ENCODE assay signal across 1 cellular context in genomic region chr5:40991168-40991980, GRCh38.
A peak's percentile ranks its signal among the peaks of the same experiment; 100 is the strongest.
TF ChIP-seq lines count a peak whose summit lies in the region.

No MANE protein-coding gene starts in this region.

TF ChIP-seq in HepG2, 621 proteins besides CTCF, POLR2A, EP300 and RAD21 (continued from another document and continues in another):
- TF ChIP-seq ARID3A (IDR thresholded peaks at IDR 0.05; ENCODE audit: low read depth, low read length) (peak; percentile 79), SIX4 (CRISPR knock-in tag; IDR thresholded peaks at IDR 0.05) (peak; percentile 51; the same call in 1 of the 2 replicates), CHD2 (IDR thresholded peaks at IDR 0.05; ENCODE audit: low read depth, low read length) (no peak), NRL (CRISPR knock-in tag; IDR thresholded peaks at IDR 0.05; ENCODE audit: borderline replicate concordance) (no peak), ZNF280D (CRISPR knock-in tag; IDR thresholded peaks at IDR 0.05) (no peak; the same call in 1 of the 2 replicates), TGIF2 (CRISPR knock-in tag; IDR thresholded peaks at IDR 0.05) (no peak), U2AF2 (IDR thresholded peaks at IDR 0.05; ENCODE audit: low read depth, low read length) (no peak), CSRNP2 (CRISPR knock-in tag; conservative IDR thresholded peaks at IDR 0.05; ENCODE audit: low read depth) (no peak), ZFY (CRISPR knock-in tag; IDR thresholded peaks at IDR 0.05) (no peak), ZNF333 (CRISPR knock-in tag; IDR thresholded peaks at IDR 0.05; ENCODE audit: borderline replicate concordance) (no peak), CAMTA2 (CRISPR knock-in tag; IDR thresholded peaks at IDR 0.05; ENCODE audit: borderline replicate concordance) (no peak), TCF12 (IDR thresholded peaks at IDR 0.05) (no peak), TCF12 (CRISPR knock-in tag; IDR thresholded peaks at IDR 0.05) (no peak), RELA (CRISPR knock-in tag; IDR thresholded peaks at IDR 0.05) (no peak), ZNF383 (CRISPR knock-in tag; IDR thresholded peaks at IDR 0.05; ENCODE audit: borderline replicate concordance) (no peak), ZNF557 (CRISPR knock-in tag; IDR thresholded peaks at IDR 0.05) (no peak), ZNF570 (CRISPR knock-in tag; IDR thresholded peaks at IDR 0.05; ENCODE audit: borderline replicate concordance) (no peak), ZFP1 (CRISPR knock-in tag; IDR thresholded peaks at IDR 0.05) (peak; percentile 70; the same call in 1 of the 2 replicates), NFRKB (IDR thresholded peaks at IDR 0.05) (no peak), CREM (IDR thresholded peaks at IDR 0.05) (peak; percentile 85), CREM (CRISPR knock-in tag; IDR thresholded peaks at IDR 0.05) (no peak), AHDC1 (CRISPR knock-in tag; IDR thresholded peaks at IDR 0.05; ENCODE audit: borderline replicate concordance) (peak; percentile 97), ISX (CRISPR knock-in tag; conservative IDR thresholded peaks at IDR 0.05) (no peak), BRCA1 (CRISPR knock-in tag; IDR thresholded peaks at IDR 0.05) (no peak), ZNF407 (CRISPR knock-in tag; IDR thresholded peaks at IDR 0.05; ENCODE audit: not compliant biosample characterization) (no peak), HOMEZ (CRISPR knock-in tag; IDR thresholded peaks at IDR 0.05; ENCODE audit: low read depth) (peak; percentile 94), MBNL3 (CRISPR knock-in tag; conservative IDR thresholded peaks at IDR 0.05) (no peak), ZNF547 (CRISPR knock-in tag; IDR thresholded peaks at IDR 0.05) (no peak), FOXO4 (CRISPR knock-in tag; conservative IDR thresholded peaks at IDR 0.05) (no peak), NFATC3 (CRISPR knock-in tag; IDR thresholded peaks at IDR 0.05) (no peak), RCOR2 (CRISPR knock-in tag; IDR thresholded peaks at IDR 0.05) (peak; percentile 84), ZNF576 (CRISPR knock-in tag; IDR thresholded peaks at IDR 0.05) (no peak)
